In the genomic region with DNA sequence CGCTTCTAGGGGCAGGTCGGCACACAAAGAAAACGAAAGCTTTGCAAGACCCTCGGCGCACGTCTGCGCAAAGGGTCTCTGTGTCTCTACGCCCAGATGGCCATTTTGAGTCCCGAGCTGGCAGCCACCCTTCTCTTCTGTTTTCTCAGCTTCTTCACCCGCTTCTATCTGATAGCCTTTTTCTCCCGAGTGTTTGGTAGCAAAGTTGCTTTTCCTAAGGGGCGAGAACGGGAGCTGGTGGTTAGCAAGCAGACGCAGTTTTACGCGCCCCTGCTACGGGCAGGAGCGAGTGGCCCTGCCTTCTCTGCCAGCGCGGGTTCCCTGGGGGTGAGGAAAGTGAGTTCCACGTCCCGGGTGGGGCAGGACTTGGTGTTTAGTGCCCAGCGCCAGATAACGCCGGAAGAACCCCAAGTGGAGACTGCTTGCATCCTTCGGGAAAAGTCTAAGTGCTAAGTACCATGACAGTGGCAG, we compare ENCODE assay signal across 1 cellular context.
TF ChIP-seq lines count a peak whose summit lies in the region.

No MANE protein-coding gene starts in this region.

TF ChIP-seq in HepG2, 621 proteins besides CTCF, POLR2A, EP300 and RAD21 (continued from another document and continues in another):
- TF ChIP-seq, protein P1, sequence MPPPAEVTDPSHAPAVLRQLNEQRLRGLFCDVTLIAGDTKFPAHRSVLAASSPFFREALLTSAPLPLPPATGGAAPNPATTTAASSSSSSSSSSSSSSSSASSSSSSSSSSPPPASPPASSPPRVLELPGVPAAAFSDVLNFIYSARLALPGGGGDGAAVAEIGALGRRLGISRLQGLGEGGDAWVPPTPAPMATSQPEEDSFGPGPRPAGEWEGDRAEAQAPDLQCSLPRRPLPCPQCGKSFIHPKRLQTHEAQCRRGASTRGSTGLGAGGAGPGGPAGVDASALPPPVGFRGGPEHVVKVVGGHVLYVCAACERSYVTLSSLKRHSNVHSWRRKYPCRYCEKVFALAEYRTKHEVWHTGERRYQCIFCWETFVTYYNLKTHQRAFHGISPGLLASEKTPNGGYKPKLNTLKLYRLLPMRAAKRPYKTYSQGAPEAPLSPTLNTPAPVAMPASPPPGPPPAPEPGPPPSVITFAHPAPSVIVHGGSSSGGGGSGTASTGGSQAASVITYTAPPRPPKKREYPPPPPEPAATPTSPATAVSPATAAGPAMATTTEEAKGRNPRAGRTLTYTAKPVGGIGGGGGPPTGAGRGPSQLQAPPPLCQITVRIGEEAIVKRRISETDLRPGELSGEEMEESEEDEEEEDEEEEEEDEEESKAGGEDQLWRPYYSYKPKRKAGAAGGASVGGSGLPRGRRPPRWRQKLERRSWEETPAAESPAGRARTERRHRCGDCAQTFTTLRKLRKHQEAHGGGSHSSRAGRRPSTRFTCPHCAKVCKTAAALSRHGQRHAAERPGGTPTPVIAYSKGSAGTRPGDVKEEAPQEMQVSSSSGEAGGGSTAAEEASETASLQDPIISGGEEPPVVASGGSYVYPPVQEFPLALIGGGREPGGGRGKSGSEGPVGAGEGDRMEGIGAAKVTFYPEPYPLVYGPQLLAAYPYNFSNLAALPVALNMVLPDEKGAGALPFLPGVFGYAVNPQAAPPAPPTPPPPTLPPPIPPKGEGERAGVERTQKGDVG (CRISPR knock-in tag; IDR thresholded peaks at IDR 0.05; ENCODE audit: borderline replicate concordance): no peak
- TF ChIP-seq ZFP90 (CRISPR knock-in tag; IDR thresholded peaks at IDR 0.05; ENCODE audit: borderline replicate concordance): no peak
- TF ChIP-seq, protein P2, sequence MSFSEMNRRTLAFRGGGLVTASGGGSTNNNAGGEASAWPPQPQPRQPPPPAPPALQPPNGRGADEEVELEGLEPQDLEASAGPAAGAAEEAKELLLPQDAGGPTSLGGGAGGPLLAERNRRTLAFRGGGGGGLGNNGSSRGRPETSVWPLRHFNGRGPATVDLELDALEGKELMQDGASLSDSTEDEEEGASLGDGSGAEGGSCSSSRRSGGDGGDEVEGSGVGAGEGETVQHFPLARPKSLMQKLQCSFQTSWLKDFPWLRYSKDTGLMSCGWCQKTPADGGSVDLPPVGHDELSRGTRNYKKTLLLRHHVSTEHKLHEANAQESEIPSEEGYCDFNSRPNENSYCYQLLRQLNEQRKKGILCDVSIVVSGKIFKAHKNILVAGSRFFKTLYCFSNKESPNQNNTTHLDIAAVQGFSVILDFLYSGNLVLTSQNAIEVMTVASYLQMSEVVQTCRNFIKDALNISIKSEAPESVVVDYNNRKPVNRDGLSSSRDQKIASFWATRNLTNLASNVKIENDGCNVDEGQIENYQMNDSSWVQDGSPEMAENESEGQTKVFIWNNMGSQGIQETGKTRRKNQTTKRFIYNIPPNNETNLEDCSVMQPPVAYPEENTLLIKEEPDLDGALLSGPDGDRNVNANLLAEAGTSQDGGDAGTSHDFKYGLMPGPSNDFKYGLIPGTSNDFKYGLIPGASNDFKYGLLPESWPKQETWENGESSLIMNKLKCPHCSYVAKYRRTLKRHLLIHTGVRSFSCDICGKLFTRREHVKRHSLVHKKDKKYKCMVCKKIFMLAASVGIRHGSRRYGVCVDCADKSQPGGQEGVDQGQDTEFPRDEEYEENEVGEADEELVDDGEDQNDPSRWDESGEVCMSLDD (CRISPR knock-in tag; IDR thresholded peaks at IDR 0.05; ENCODE audit: borderline replicate concordance): no peak
- TF ChIP-seq TAF1 (CRISPR knock-in tag; IDR thresholded peaks at IDR 0.05): peak; percentile 27; the same call in 1 of the 2 replicates
- 0 out of 2 replicates have a peak, but pooled peaks have one; percentile 47 for TF ChIP-seq ARID2 (CRISPR knock-in tag; IDR thresholded peaks at IDR 0.05; ENCODE audit: borderline replicate concordance)
- TF ChIP-seq HNRNPL (IDR thresholded peaks at IDR 0.05; ENCODE audit: low read depth, low read length): 0 out of 2 replicates have a peak, but pooled peaks have one; percentile 31
- TF ChIP-seq ZNF850 (CRISPR knock-in tag; conservative IDR thresholded peaks at IDR 0.05): no peak
- TF ChIP-seq, protein P3, sequence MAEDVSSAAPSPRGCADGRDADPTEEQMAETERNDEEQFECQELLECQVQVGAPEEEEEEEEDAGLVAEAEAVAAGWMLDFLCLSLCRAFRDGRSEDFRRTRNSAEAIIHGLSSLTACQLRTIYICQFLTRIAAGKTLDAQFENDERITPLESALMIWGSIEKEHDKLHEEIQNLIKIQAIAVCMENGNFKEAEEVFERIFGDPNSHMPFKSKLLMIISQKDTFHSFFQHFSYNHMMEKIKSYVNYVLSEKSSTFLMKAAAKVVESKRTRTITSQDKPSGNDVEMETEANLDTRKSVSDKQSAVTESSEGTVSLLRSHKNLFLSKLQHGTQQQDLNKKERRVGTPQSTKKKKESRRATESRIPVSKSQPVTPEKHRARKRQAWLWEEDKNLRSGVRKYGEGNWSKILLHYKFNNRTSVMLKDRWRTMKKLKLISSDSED (CRISPR knock-in tag; IDR thresholded peaks at IDR 0.05): no peak
- TF ChIP-seq, protein P4, sequence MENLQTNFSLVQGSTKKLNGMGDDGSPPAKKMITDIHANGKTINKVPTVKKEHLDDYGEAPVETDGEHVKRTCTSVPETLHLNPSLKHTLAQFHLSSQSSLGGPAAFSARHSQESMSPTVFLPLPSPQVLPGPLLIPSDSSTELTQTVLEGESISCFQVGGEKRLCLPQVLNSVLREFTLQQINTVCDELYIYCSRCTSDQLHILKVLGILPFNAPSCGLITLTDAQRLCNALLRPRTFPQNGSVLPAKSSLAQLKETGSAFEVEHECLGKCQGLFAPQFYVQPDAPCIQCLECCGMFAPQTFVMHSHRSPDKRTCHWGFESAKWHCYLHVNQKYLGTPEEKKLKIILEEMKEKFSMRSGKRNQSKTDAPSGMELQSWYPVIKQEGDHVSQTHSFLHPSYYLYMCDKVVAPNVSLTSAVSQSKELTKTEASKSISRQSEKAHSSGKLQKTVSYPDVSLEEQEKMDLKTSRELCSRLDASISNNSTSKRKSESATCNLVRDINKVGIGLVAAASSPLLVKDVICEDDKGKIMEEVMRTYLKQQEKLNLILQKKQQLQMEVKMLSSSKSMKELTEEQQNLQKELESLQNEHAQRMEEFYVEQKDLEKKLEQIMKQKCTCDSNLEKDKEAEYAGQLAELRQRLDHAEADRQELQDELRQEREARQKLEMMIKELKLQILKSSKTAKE (CRISPR knock-in tag; IDR thresholded peaks at IDR 0.05; ENCODE audit: borderline replicate concordance): no peak
- TF ChIP-seq RAD51 (IDR thresholded peaks at IDR 0.05; ENCODE audit: borderline replicate concordance): no peak
- TF ChIP-seq, protein P5, sequence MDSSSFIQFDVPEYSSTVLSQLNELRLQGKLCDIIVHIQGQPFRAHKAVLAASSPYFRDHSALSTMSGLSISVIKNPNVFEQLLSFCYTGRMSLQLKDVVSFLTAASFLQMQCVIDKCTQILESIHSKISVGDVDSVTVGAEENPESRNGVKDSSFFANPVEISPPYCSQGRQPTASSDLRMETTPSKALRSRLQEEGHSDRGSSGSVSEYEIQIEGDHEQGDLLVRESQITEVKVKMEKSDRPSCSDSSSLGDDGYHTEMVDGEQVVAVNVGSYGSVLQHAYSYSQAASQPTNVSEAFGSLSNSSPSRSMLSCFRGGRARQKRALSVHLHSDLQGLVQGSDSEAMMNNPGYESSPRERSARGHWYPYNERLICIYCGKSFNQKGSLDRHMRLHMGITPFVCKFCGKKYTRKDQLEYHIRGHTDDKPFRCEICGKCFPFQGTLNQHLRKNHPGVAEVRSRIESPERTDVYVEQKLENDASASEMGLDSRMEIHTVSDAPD (CRISPR knock-in tag; IDR thresholded peaks at IDR 0.05): no peak
- TF ChIP-seq CCDC6 (CRISPR knock-in tag; IDR thresholded peaks at IDR 0.05): no peak
- TF ChIP-seq NFYB (CRISPR knock-in tag; IDR thresholded peaks at IDR 0.05): no peak
- no peak for TF ChIP-seq MAFF (IDR thresholded peaks at IDR 0.05; ENCODE audit: low read depth, low read length)
- TF ChIP-seq ZFX (CRISPR knock-in tag; IDR thresholded peaks at IDR 0.05; ENCODE audit: low read depth): no peak
- TF ChIP-seq, protein P6, sequence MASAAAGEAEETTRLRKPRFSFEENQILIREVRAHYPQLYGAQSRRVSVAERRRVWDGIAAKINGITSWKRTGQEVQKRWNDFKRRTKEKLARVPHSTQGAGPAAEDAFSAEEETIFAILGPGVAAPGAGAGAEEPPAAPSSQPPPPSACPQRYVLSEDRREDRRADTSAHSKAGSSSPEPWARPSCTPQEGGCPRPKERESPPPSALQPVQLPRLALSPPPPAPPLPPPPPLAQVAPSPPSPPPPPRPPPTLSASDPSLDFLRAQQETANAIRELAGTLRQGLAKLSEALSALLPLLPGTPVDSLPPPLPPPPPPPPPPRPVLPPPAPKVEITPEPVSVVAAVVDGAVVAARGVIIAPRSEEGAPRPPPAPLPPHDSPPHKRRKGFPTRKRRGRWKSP (CRISPR knock-in tag; IDR thresholded peaks at IDR 0.05): peak; percentile 35; the same call in 1 of the 2 replicates
- TF ChIP-seq SAFB2 (CRISPR knock-in tag; IDR thresholded peaks at IDR 0.05; ENCODE audit: borderline replicate concordance, low read depth): no peak
- TF ChIP-seq, protein P7, sequence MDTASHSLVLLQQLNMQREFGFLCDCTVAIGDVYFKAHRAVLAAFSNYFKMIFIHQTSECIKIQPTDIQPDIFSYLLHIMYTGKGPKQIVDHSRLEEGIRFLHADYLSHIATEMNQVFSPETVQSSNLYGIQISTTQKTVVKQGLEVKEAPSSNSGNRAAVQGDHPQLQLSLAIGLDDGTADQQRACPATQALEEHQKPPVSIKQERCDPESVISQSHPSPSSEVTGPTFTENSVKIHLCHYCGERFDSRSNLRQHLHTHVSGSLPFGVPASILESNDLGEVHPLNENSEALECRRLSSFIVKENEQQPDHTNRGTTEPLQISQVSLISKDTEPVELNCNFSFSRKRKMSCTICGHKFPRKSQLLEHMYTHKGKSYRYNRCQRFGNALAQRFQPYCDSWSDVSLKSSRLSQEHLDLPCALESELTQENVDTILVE (CRISPR knock-in tag; IDR thresholded peaks at IDR 0.05): no peak
- TF ChIP-seq, protein P8, sequence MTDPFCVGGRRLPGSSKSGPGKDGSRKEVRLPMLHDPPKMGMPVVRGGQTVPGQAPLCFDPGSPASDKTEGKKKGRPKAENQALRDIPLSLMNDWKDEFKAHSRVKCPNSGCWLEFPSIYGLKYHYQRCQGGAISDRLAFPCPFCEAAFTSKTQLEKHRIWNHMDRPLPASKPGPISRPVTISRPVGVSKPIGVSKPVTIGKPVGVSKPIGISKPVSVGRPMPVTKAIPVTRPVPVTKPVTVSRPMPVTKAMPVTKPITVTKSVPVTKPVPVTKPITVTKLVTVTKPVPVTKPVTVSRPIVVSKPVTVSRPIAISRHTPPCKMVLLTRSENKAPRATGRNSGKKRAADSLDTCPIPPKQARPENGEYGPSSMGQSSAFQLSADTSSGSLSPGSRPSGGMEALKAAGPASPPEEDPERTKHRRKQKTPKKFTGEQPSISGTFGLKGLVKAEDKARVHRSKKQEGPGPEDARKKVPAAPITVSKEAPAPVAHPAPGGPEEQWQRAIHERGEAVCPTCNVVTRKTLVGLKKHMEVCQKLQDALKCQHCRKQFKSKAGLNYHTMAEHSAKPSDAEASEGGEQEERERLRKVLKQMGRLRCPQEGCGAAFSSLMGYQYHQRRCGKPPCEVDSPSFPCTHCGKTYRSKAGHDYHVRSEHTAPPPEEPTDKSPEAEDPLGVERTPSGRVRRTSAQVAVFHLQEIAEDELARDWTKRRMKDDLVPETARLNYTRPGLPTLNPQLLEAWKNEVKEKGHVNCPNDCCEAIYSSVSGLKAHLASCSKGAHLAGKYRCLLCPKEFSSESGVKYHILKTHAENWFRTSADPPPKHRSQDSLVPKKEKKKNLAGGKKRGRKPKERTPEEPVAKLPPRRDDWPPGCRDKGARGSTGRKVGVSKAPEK (CRISPR knock-in tag; IDR thresholded peaks at IDR 0.05; ENCODE audit: borderline replicate concordance): peak; percentile 76; the same call in 1 of the 2 replicates
- no peak for TF ChIP-seq FOSL1 (CRISPR knock-in tag; IDR thresholded peaks at IDR 0.05; ENCODE audit: borderline replicate concordance)
- TF ChIP-seq MTA1 (CRISPR knock-in tag; IDR thresholded peaks at IDR 0.05; ENCODE audit: borderline replicate concordance): peak; percentile 28; the same call in 1 of the 2 replicates
- TF ChIP-seq, protein P9, sequence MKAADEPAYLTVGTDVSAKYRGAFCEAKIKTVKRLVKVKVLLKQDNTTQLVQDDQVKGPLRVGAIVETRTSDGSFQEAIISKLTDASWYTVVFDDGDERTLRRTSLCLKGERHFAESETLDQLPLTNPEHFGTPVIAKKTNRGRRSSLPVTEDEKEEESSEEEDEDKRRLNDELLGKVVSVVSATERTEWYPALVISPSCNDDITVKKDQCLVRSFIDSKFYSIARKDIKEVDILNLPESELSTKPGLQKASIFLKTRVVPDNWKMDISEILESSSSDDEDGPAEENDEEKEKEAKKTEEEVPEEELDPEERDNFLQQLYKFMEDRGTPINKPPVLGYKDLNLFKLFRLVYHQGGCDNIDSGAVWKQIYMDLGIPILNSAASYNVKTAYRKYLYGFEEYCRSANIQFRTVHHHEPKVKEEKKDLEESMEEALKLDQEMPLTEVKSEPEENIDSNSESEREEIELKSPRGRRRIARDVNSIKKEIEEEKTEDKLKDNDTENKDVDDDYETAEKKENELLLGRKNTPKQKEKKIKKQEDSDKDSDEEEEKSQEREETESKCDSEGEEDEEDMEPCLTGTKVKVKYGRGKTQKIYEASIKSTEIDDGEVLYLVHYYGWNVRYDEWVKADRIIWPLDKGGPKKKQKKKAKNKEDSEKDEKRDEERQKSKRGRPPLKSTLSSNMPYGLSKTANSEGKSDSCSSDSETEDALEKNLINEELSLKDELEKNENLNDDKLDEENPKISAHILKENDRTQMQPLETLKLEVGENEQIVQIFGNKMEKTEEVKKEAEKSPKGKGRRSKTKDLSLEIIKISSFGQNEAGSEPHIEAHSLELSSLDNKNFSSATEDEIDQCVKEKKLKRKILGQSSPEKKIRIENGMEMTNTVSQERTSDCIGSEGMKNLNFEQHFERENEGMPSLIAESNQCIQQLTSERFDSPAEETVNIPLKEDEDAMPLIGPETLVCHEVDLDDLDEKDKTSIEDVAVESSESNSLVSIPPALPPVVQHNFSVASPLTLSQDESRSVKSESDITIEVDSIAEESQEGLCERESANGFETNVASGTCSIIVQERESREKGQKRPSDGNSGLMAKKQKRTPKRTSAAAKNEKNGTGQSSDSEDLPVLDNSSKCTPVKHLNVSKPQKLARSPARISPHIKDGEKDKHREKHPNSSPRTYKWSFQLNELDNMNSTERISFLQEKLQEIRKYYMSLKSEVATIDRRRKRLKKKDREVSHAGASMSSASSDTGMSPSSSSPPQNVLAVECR (CRISPR knock-in tag; IDR thresholded peaks at IDR 0.05; ENCODE audit: borderline replicate concordance): peak; percentile 39; the same call in 1 of the 2 replicates
- TF ChIP-seq ZNF30 (CRISPR knock-in tag; IDR thresholded peaks at IDR 0.05): no peak
- TF ChIP-seq ZNF563 (CRISPR knock-in tag; IDR thresholded peaks at IDR 0.05): no peak
- no peak for TF ChIP-seq ZFY (CRISPR knock-in tag; IDR thresholded peaks at IDR 0.05)
- TF ChIP-seq KAT8 (CRISPR knock-in tag; IDR thresholded peaks at IDR 0.05): no peak
- TF ChIP-seq, protein P10, sequence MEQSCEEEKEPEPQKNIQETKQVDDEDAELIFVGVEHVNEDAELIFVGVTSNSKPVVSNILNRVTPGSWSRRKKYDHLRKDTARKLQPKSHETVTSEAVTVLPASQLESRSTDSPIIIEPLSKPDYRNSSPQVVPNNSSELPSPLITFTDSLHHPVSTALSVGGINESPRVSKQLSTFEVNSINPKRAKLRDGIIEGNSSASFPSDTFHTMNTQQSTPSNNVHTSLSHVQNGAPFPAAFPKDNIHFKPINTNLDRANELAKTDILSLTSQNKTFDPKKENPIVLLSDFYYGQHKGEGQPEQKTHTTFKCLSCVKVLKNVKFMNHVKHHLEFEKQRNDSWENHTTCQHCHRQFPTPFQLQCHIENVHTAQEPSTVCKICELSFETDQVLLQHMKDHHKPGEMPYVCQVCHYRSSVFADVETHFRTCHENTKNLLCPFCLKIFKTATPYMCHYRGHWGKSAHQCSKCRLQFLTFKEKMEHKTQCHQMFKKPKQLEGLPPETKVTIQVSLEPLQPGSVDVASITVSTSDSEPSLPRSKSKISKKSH (CRISPR knock-in tag; IDR thresholded peaks at IDR 0.05; ENCODE audit: borderline replicate concordance): 0 out of 2 replicates have a peak, but pooled peaks have one; percentile 48
